ENCODE assay signal across 19 cellular contexts in the genomic region with DNA sequence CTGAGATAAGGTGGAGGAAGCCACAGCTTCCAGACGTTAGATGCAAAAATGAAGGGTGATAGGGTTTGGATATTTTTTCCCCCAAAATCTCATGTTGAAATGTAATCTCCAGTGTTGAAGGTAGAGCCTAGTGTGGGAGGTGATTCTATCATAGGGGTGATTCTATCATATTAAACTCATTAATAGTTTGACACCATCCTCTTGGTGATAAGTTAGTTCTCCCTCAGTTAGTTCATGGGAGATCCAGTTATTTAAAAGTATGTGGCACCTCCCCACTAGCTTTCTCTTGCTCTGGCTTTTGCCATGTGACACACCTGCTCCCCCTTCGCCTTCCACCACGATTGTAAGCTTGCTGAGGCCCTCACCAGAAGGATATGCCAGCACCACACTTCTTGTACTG.
DNase-seq lines count a peak whose midpoint lies in the region; ATAC-seq and TF ChIP-seq lines count a peak whose summit lies in the region.
"Had no signal": no experiment of that assay in that cellular context is flagged by ENCODE, and none has a peak within 500 bp of the region (broad histone marks: within the 10 kb centered on the region; RNA-seq: fewer than 3 reads in every experiment).

No MANE protein-coding gene starts in this region.

- CTCF ChIA-PET in HEK293 (lab: Yijun Ruan, JAX) = interaction anchor here (0.7 to 1.6 kb wide), 2 partner anchors 29 to 56 kb away, joined by 3 to 8 read pairs; no protein-coding TSS in a partner anchor

- H3K27me3 ChIP-seq in WERI-Rb-1 (ENCODE audit: insufficient read depth, low read depth, severe bottlenecking) = no peaks in the 10 kb centered on the region
- H3K27me3 ChIP-seq: BLaER1 treated with 17β-estradiol and CSF1 and Interleukin-3, amounts not matched to agents 10 nM and 100 nM had no signal

- no peaks in the 10 kb centered on the region for H3K9me3 Mint-ChIP-seq in nephron progenitor cell
- H3K9me3 Mint-ChIP-seq: CD4-positive, alpha-beta T cell; CD8-positive, alpha-beta T cell had no signal

- H3K36me3 Mint-ChIP-seq in nephron progenitor cell (ENCODE audit: low read depth) = no peaks in the 10 kb centered on the region
- H3K36me3 Mint-ChIP-seq: CD8-positive, alpha-beta T cell had no signal

- H3K27me3 Mint-ChIP-seq in nephron progenitor cell (ENCODE audit: low read depth, poor library complexity) = peaks cover 3% of the 10 kb centered on the region
- H3K27me3 Mint-ChIP-seq: B cell; CD4-positive, alpha-beta T cell had no signal

- H3K27ac ChIP-seq in HEK293 (ENCODE audit: extremely low read depth, low read depth, low read length) = no peak overlapping the region
- H3K27ac ChIP-seq in WERI-Rb-1 = no peak overlapping the region
- H3K27ac ChIP-seq: 22Rv1; A549; BLaER1 treated with 17β-estradiol and CSF1 and Interleukin-3, amounts not matched to agents 10 nM and 100 nM; C4-2B had no signal

- H3K27ac Mint-ChIP-seq in nephron progenitor cell = peak overlapping the region; percentile 75
- H3K27ac Mint-ChIP-seq: B cell; CD4-positive, alpha-beta T cell; CD8-positive, alpha-beta T cell had no signal

- POLR2A ChIA-PET in HEK293 (lab: Yijun Ruan, JAX) = interaction anchor here (2.9 kb wide), 1 partner anchor 8 kb away, joined by 13 read pairs; the partner anchor contains the start of gene TBCE

- H3K9me3 ChIP-seq in HEK293 (ENCODE audit: control insufficient read depth, insufficient read depth, low read depth, low read length) (no peaks in the 10 kb centered on the region), WERI-Rb-1 (ENCODE audit: severe bottlenecking) (no peaks in the 10 kb centered on the region)
- H3K9me3 ChIP-seq: A549; BLaER1 treated with 17β-estradiol and CSF1 and Interleukin-3, amounts not matched to agents 10 nM and 100 nM; Caco-2 had no signal

- no peaks in the 10 kb centered on the region for H3K4me1 ChIP-seq in HEK293 (ENCODE audit: control insufficient read depth, insufficient read depth, low read length)
- H3K4me1 ChIP-seq: A549; BLaER1 treated with 17β-estradiol and CSF1 and Interleukin-3, amounts not matched to agents 10 nM and 100 nM; Caco-2 had no signal

- peaks cover 14% of the 10 kb centered on the region for H3K4me1 Mint-ChIP-seq in nephron progenitor cell
- H3K4me1 Mint-ChIP-seq: B cell had no signal

- no peak for ATAC-seq in HG03095 (IDR thresholded peaks at IDR 0.05; ENCODE audit: unreplicated experiment)
- no peak for ATAC-seq in SK-N-SH treated with all-trans-retinoic acid at 6 μM for 48 hours
- no peak for ATAC-seq in HG03280 (IDR thresholded peaks at IDR 0.05; ENCODE audit: unreplicated experiment)
- ATAC-seq: CD8-positive, alpha-beta T cell had no signal

- DNase-seq in WERI-Rb-1 = peak; percentile 3
- DNase-seq in nephron progenitor cell = no peak
- peak; percentile 8 for DNase-seq in stimulated activated CD8-positive, alpha-beta memory T cell treated with anti-CD3 and anti-CD28 coated beads, Interleukin-4, amount 100 ng/mL, for 48 hours
- DNase-seq: AML-193; Caco-2; Calu3; CD4-positive, alpha-beta T cell; CD8-positive, alpha-beta T cell; DMS79 treated with DMSO at 0.1 percent for 48 hours; GF-D8 had no signal

- H3K4me3 ChIP-seq in HEK293 (ENCODE audit: low read depth, low read length) (no peak overlapping the region), WERI-Rb-1 (ENCODE audit: low read depth, low read length) (no peak overlapping the region)
- H3K4me3 ChIP-seq: A549; BLaER1 treated with 17β-estradiol and CSF1 and Interleukin-3, amounts not matched to agents 10 nM and 100 nM had no signal

- no peaks in the 10 kb centered on the region for H3K36me3 ChIP-seq in HEK293 (ENCODE audit: control insufficient read depth in 2 of 2, insufficient read depth in 1 of 2, low read length in 2 of 2)
- H3K36me3 ChIP-seq in WERI-Rb-1 = no peaks in the 10 kb centered on the region
- H3K36me3 ChIP-seq: BLaER1 treated with 17β-estradiol and CSF1 and Interleukin-3, amounts not matched to agents 10 nM and 100 nM had no signal

- TF ChIP-seq CTCF in HEK293 (tag by site-specific recombination; IDR thresholded peaks at IDR 0.05) (no peak), WERI-Rb-1 (IDR thresholded peaks at IDR 0.05; ENCODE audit: low read depth, low read length) (no peak), nephron progenitor cell (IDR thresholded peaks at IDR 0.05) (no peak)

- H3K4me3 Mint-ChIP-seq in nephron progenitor cell = no peak overlapping the region
- H3K4me3 Mint-ChIP-seq: B cell; CD4-positive, alpha-beta T cell; CD8-positive, alpha-beta T cell had no signal

TF ChIP-seq in HEK293, 187 proteins besides CTCF, POLR2A, EP300 and RAD21:
- TF ChIP-seq PRDM10 (tag by site-specific recombination; IDR thresholded peaks at IDR 0.05) (peak; percentile 82), ZNF571 (tag by site-specific recombination; IDR thresholded peaks at IDR 0.05) (no peak)

TF ChIP-seq in SK-N-SH treated with all-trans-retinoic acid at 6 μM for 48 hours, 23 proteins besides CTCF, POLR2A, EP300 and RAD21:
- no peak for TF ChIP-seq ZFP30 (CRISPR knock-in tag; IDR thresholded peaks at IDR 0.05)
- no peak for TF ChIP-seq TCF4 (CRISPR knock-in tag; IDR thresholded peaks at IDR 0.05; ENCODE audit: borderline replicate concordance)
- no peak for TF ChIP-seq CSRNP3 (CRISPR knock-in tag; IDR thresholded peaks at IDR 0.05)
- TF ChIP-seq ZNF8 (CRISPR knock-in tag; IDR thresholded peaks at IDR 0.05) = no peak
- TF ChIP-seq, protein P1, sequence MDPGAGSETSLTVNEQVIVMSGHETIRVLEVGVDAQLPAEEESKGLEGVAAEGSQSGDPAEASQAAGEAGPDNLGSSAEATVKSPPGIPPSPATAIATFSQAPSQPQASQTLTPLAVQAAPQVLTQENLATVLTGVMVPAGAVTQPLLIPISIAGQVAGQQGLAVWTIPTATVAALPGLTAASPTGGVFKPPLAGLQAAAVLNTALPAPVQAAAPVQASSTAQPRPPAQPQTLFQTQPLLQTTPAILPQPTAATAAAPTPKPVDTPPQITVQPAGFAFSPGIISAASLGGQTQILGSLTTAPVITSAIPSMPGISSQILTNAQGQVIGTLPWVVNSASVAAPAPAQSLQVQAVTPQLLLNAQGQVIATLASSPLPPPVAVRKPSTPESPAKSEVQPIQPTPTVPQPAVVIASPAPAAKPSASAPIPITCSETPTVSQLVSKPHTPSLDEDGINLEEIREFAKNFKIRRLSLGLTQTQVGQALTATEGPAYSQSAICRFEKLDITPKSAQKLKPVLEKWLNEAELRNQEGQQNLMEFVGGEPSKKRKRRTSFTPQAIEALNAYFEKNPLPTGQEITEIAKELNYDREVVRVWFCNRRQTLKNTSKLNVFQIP (CRISPR knock-in tag; IDR thresholded peaks at IDR 0.05; ENCODE audit: borderline replicate concordance, low read depth) = no peak
- TF ChIP-seq, protein P2, sequence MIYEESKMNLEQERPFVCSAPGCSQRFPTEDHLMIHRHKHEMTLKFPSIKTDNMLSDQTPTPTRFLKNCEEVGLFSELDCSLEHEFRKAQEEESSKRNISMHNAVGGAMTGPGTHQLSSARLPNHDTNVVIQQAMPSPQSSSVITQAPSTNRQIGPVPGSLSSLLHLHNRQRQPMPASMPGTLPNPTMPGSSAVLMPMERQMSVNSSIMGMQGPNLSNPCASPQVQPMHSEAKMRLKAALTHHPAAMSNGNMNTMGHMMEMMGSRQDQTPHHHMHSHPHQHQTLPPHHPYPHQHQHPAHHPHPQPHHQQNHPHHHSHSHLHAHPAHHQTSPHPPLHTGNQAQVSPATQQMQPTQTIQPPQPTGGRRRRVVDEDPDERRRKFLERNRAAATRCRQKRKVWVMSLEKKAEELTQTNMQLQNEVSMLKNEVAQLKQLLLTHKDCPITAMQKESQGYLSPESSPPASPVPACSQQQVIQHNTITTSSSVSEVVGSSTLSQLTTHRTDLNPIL (CRISPR knock-in tag; IDR thresholded peaks at IDR 0.05; ENCODE audit: low read depth) = no peak
- no peak for TF ChIP-seq PATZ1 (CRISPR knock-in tag; IDR thresholded peaks at IDR 0.05; ENCODE audit: borderline replicate concordance)
- TF ChIP-seq BACH2 (CRISPR knock-in tag; IDR thresholded peaks at IDR 0.05; ENCODE audit: borderline replicate concordance) = no peak
- no peak for TF ChIP-seq CSDC2 (CRISPR knock-in tag; IDR thresholded peaks at IDR 0.05)
- no peak for TF ChIP-seq ZC3H10 (CRISPR knock-in tag; IDR thresholded peaks at IDR 0.05)
- no peak for TF ChIP-seq GLIS3 (CRISPR knock-in tag; IDR thresholded peaks at IDR 0.05)
- no peak for TF ChIP-seq ISL1 (CRISPR knock-in tag; IDR thresholded peaks at IDR 0.05)
